Comparison of ENCODE assay signal across 1 cellular context in genomic region chr14:96275182-96276112, GRCh38.
TF ChIP-seq lines count a peak whose summit lies in the region.

No MANE protein-coding gene starts in this region.

TF ChIP-seq in SK-N-SH, 30 proteins besides CTCF, POLR2A, EP300 and RAD21 (continued from another document):
- TF ChIP-seq CHD2 (IDR thresholded peaks at IDR 0.05; ENCODE audit: low read length, partially characterized antibody): peak; percentile 44
